ENCODE assay signal across 1 cellular context in the genomic region with DNA sequence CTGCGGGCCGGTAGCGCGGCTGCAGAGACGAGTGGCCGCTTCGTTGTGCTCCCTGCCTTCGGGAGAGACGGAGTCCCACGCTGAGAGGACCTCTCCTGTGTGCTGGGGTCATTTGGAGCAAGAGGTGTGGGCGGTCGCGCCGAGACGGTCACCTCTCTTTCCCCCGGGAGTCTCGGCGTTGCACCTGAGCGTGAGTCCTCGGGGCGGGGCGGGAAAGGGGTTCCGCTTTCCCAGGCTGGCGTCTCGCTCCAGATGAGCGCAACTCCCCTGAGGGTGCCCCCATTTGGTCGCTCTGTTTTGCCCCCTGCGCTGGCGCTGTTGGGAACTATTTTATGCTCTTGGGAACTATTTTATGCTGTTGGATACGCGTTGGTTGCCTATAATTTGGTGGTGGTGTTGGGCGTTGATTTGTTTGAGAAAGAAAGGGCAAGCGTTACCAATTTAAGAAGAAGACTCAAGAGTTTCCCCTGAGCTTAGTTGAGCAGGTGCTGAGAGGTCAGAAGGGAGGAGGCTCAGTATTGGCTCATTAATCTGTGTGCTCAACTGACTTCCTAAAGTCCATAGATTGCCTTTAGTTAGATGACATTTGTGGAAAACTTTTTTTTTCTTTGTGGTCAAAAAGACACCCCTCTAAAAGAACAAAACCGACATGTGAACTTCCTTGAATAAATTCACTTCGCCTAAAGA.
A peak's percentile ranks its signal among the peaks of the same experiment; 100 is the strongest.
TF ChIP-seq lines count a peak whose summit lies in the region.

No MANE protein-coding gene starts in this region.

TF ChIP-seq in HepG2, 621 proteins besides CTCF, POLR2A, EP300 and RAD21 (continued from another document and continues in another):
- TF ChIP-seq, protein P1, sequence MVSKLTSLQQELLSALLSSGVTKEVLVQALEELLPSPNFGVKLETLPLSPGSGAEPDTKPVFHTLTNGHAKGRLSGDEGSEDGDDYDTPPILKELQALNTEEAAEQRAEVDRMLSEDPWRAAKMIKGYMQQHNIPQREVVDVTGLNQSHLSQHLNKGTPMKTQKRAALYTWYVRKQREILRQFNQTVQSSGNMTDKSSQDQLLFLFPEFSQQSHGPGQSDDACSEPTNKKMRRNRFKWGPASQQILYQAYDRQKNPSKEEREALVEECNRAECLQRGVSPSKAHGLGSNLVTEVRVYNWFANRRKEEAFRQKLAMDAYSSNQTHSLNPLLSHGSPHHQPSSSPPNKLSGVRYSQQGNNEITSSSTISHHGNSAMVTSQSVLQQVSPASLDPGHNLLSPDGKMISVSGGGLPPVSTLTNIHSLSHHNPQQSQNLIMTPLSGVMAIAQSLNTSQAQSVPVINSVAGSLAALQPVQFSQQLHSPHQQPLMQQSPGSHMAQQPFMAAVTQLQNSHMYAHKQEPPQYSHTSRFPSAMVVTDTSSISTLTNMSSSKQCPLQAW (CRISPR knock-in tag; IDR thresholded peaks at IDR 0.05): 0 out of 2 replicates have a peak, but pooled peaks have one; percentile 32
- TF ChIP-seq ARNT2 (CRISPR knock-in tag; IDR thresholded peaks at IDR 0.05; ENCODE audit: low read depth) (peak; percentile 20; the same call in 1 of the 2 replicates), NFATC3 (CRISPR knock-in tag; IDR thresholded peaks at IDR 0.05) (0 out of 2 replicates have a peak, but pooled peaks have one; percentile 49), ZNF225 (CRISPR knock-in tag; IDR thresholded peaks at IDR 0.05) (0 out of 2 replicates have a peak, but pooled peaks have one; percentile 52), RXRA (CRISPR knock-in tag; IDR thresholded peaks at IDR 0.05) (0 out of 2 replicates have a peak, but pooled peaks have one; percentile 46), ZNF546 (CRISPR knock-in tag; conservative IDR thresholded peaks at IDR 0.05) (0 out of 2 replicates have a peak, but pooled peaks have one; percentile 2), KDM5B (CRISPR knock-in tag; IDR thresholded peaks at IDR 0.05; ENCODE audit: borderline replicate concordance) (peak; percentile 12; the same call in 1 of the 2 replicates), ZNF260 (CRISPR knock-in tag; IDR thresholded peaks at IDR 0.05; ENCODE audit: borderline replicate concordance, low read depth) (no peak), ATF1 (CRISPR knock-in tag; IDR thresholded peaks at IDR 0.05) (no peak), NCOA1 (CRISPR knock-in tag; IDR thresholded peaks at IDR 0.05) (no peak), FOXO1 (CRISPR knock-in tag; IDR thresholded peaks at IDR 0.05) (no peak), ZNF496 (CRISPR knock-in tag; IDR thresholded peaks at IDR 0.05; ENCODE audit: insufficient replicate concordance) (no peak), ZNF326 (CRISPR knock-in tag; IDR thresholded peaks at IDR 0.05; ENCODE audit: borderline replicate concordance) (no peak), ZSCAN21 (CRISPR knock-in tag; IDR thresholded peaks at IDR 0.05; ENCODE audit: borderline replicate concordance) (0 out of 2 replicates have a peak, but pooled peaks have one; percentile 3), ZNF777 (CRISPR knock-in tag; IDR thresholded peaks at IDR 0.05) (peak; percentile 11; the same call in 1 of the 2 replicates), MEIS2 (CRISPR knock-in tag; IDR thresholded peaks at IDR 0.05) (0 out of 2 replicates have a peak, but pooled peaks have one; percentile 30), PHF21A (CRISPR knock-in tag; IDR thresholded peaks at IDR 0.05) (peak; percentile 50), SAFB2 (CRISPR knock-in tag; IDR thresholded peaks at IDR 0.05; ENCODE audit: borderline replicate concordance, low read depth) (no peak), ZMYM4 (CRISPR knock-in tag; IDR thresholded peaks at IDR 0.05) (peak; percentile 13; the same call in 1 of the 2 replicates), ZBTB7B (CRISPR knock-in tag; IDR thresholded peaks at IDR 0.05) (peak; percentile 60; the same call in 1 of the 2 replicates), SOX6 (IDR thresholded peaks at IDR 0.05) (no peak), SOX6 (CRISPR knock-in tag; IDR thresholded peaks at IDR 0.05) (peak; percentile 5; the same call in 1 of the 2 replicates), TOPORS (CRISPR knock-in tag; IDR thresholded peaks at IDR 0.05) (0 out of 2 replicates have a peak, but pooled peaks have one; percentile 8), REPIN1 (CRISPR knock-in tag; IDR thresholded peaks at IDR 0.05; ENCODE audit: borderline replicate concordance, low read depth) (0 out of 2 replicates have a peak, but pooled peaks have one; percentile 28), PHF8 (CRISPR knock-in tag; IDR thresholded peaks at IDR 0.05) (0 out of 2 replicates have a peak, but pooled peaks have one; percentile 1), GABPB1 (CRISPR knock-in tag; IDR thresholded peaks at IDR 0.05) (peak; percentile 67; the same call in 1 of the 2 replicates), SUZ12 (IDR thresholded peaks at IDR 0.05; ENCODE audit: low read depth, low read length) (no peak), DNMT3B (CRISPR knock-in tag; conservative IDR thresholded peaks at IDR 0.05) (no peak), ETV5 (CRISPR knock-in tag; IDR thresholded peaks at IDR 0.05; ENCODE audit: borderline replicate concordance) (0 out of 2 replicates have a peak, but pooled peaks have one; percentile 8), ZNF263 (CRISPR knock-in tag; IDR thresholded peaks at IDR 0.05) (peak; percentile 8; the same call in 1 of the 2 replicates), CBFB (CRISPR knock-in tag; IDR thresholded peaks at IDR 0.05) (0 out of 2 replicates have a peak, but pooled peaks have one; percentile 27), ZNF441 (CRISPR knock-in tag; IDR thresholded peaks at IDR 0.05; ENCODE audit: borderline replicate concordance) (0 out of 2 replicates have a peak, but pooled peaks have one; percentile 43), ZNF136 (CRISPR knock-in tag; IDR thresholded peaks at IDR 0.05; ENCODE audit: low read depth) (0 out of 2 replicates have a peak, but pooled peaks have one; percentile 31), ZEB1 (IDR thresholded peaks at IDR 0.05; ENCODE audit: insufficient replicate concordance, low read depth) (peak; percentile 99), PHF5A (CRISPR knock-in tag; IDR thresholded peaks at IDR 0.05; ENCODE audit: low read depth, unreplicated experiment) (no peak), EEA1 (CRISPR knock-in tag; IDR thresholded peaks at IDR 0.05; ENCODE audit: borderline replicate concordance) (0 out of 2 replicates have a peak, but pooled peaks have one; percentile 47), HIVEP1 (CRISPR knock-in tag; IDR thresholded peaks at IDR 0.05) (0 out of 2 replicates have a peak, but pooled peaks have one; percentile 16)
- TF ChIP-seq, protein P2, sequence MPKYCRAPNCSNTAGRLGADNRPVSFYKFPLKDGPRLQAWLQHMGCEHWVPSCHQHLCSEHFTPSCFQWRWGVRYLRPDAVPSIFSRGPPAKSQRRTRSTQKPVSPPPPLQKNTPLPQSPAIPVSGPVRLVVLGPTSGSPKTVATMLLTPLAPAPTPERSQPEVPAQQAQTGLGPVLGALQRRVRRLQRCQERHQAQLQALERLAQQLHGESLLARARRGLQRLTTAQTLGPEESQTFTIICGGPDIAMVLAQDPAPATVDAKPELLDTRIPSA (CRISPR knock-in tag; IDR thresholded peaks at IDR 0.05; ENCODE audit: borderline replicate concordance): 0 out of 2 replicates have a peak, but pooled peaks have one; percentile 28
- TF ChIP-seq, protein P3, sequence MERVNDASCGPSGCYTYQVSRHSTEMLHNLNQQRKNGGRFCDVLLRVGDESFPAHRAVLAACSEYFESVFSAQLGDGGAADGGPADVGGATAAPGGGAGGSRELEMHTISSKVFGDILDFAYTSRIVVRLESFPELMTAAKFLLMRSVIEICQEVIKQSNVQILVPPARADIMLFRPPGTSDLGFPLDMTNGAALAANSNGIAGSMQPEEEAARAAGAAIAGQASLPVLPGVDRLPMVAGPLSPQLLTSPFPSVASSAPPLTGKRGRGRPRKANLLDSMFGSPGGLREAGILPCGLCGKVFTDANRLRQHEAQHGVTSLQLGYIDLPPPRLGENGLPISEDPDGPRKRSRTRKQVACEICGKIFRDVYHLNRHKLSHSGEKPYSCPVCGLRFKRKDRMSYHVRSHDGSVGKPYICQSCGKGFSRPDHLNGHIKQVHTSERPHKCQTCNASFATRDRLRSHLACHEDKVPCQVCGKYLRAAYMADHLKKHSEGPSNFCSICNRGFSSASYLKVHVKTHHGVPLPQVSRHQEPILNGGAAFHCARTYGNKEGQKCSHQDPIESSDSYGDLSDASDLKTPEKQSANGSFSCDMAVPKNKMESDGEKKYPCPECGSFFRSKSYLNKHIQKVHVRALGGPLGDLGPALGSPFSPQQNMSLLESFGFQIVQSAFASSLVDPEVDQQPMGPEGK (CRISPR knock-in tag; IDR thresholded peaks at IDR 0.05): peak; percentile 43; the same call in 1 of the 2 replicates
- TF ChIP-seq, protein P4, sequence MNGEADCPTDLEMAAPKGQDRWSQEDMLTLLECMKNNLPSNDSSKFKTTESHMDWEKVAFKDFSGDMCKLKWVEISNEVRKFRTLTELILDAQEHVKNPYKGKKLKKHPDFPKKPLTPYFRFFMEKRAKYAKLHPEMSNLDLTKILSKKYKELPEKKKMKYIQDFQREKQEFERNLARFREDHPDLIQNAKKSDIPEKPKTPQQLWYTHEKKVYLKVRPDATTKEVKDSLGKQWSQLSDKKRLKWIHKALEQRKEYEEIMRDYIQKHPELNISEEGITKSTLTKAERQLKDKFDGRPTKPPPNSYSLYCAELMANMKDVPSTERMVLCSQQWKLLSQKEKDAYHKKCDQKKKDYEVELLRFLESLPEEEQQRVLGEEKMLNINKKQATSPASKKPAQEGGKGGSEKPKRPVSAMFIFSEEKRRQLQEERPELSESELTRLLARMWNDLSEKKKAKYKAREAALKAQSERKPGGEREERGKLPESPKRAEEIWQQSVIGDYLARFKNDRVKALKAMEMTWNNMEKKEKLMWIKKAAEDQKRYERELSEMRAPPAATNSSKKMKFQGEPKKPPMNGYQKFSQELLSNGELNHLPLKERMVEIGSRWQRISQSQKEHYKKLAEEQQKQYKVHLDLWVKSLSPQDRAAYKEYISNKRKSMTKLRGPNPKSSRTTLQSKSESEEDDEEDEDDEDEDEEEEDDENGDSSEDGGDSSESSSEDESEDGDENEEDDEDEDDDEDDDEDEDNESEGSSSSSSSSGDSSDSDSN (CRISPR knock-in tag; IDR thresholded peaks at IDR 0.05): peak; percentile 80; the same call in 1 of the 2 replicates
- TF ChIP-seq, protein P5, sequence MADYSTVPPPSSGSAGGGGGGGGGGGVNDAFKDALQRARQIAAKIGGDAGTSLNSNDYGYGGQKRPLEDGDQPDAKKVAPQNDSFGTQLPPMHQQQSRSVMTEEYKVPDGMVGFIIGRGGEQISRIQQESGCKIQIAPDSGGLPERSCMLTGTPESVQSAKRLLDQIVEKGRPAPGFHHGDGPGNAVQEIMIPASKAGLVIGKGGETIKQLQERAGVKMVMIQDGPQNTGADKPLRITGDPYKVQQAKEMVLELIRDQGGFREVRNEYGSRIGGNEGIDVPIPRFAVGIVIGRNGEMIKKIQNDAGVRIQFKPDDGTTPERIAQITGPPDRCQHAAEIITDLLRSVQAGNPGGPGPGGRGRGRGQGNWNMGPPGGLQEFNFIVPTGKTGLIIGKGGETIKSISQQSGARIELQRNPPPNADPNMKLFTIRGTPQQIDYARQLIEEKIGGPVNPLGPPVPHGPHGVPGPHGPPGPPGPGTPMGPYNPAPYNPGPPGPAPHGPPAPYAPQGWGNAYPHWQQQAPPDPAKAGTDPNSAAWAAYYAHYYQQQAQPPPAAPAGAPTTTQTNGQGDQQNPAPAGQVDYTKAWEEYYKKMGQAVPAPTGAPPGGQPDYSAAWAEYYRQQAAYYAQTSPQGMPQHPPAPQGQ (CRISPR knock-in tag; IDR thresholded peaks at IDR 0.05; ENCODE audit: borderline replicate concordance): peak; percentile 56; the same call in 1 of the 2 replicates
- TF ChIP-seq, protein P6, sequence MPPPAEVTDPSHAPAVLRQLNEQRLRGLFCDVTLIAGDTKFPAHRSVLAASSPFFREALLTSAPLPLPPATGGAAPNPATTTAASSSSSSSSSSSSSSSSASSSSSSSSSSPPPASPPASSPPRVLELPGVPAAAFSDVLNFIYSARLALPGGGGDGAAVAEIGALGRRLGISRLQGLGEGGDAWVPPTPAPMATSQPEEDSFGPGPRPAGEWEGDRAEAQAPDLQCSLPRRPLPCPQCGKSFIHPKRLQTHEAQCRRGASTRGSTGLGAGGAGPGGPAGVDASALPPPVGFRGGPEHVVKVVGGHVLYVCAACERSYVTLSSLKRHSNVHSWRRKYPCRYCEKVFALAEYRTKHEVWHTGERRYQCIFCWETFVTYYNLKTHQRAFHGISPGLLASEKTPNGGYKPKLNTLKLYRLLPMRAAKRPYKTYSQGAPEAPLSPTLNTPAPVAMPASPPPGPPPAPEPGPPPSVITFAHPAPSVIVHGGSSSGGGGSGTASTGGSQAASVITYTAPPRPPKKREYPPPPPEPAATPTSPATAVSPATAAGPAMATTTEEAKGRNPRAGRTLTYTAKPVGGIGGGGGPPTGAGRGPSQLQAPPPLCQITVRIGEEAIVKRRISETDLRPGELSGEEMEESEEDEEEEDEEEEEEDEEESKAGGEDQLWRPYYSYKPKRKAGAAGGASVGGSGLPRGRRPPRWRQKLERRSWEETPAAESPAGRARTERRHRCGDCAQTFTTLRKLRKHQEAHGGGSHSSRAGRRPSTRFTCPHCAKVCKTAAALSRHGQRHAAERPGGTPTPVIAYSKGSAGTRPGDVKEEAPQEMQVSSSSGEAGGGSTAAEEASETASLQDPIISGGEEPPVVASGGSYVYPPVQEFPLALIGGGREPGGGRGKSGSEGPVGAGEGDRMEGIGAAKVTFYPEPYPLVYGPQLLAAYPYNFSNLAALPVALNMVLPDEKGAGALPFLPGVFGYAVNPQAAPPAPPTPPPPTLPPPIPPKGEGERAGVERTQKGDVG (CRISPR knock-in tag; IDR thresholded peaks at IDR 0.05; ENCODE audit: borderline replicate concordance): 0 out of 2 replicates have a peak, but pooled peaks have one; percentile 54
- TF ChIP-seq, protein P7, sequence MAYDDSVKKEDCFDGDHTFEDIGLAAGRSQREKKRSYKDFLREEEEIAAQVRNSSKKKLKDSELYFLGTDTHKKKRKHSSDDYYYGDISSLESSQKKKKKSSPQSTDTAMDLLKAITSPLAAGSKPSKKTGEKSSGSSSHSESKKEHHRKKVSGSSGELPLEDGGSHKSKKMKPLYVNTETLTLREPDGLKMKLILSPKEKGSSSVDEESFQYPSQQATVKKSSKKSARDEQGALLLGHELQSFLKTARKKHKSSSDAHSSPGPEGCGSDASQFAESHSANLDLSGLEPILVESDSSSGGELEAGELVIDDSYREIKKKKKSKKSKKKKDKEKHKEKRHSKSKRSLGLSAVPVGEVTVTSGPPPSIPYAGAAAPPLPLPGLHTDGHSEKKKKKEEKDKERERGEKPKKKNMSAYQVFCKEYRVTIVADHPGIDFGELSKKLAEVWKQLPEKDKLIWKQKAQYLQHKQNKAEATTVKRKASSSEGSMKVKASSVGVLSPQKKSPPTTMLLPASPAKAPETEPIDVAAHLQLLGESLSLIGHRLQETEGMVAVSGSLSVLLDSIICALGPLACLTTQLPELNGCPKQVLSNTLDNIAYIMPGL (CRISPR knock-in tag; IDR thresholded peaks at IDR 0.05; ENCODE audit: borderline replicate concordance in 1 of 2, low read depth in 1 of 2): peak in 1 of 2 experiments; percentile 49; a peak in 1 of 4 replicates
- TF ChIP-seq, protein P8, sequence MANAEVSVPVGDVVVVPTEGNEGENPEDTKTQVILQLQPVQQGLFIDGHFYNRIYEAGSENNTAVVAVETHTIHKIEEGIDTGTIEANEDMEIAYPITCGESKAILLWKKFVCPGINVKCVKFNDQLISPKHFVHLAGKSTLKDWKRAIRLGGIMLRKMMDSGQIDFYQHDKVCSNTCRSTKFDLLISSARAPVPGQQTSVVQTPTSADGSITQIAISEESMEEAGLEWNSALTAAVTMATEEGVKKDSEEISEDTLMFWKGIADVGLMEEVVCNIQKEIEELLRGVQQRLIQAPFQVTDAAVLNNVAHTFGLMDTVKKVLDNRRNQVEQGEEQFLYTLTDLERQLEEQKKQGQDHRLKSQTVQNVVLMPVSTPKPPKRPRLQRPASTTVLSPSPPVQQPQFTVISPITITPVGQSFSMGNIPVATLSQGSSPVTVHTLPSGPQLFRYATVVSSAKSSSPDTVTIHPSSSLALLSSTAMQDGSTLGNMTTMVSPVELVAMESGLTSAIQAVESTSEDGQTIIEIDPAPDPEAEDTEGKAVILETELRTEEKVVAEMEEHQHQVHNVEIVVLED (CRISPR knock-in tag; IDR thresholded peaks at IDR 0.05; ENCODE audit: borderline replicate concordance): 0 out of 2 replicates have a peak, but pooled peaks have one; percentile 38
